Comparison of ENCODE assay signal across 19 cellular contexts in genomic region chr5:177433658-177434217, GRCh38. TPM values are rescaled to one million over a fixed set of nuclear protein-coding genes. Genes with fewer than 3 reads are reported as not detected.
A peak's percentile ranks its signal among the peaks of the same experiment; 100 is the strongest.
DNase-seq lines count a peak whose midpoint lies in the region; ATAC-seq and TF ChIP-seq lines count a peak whose summit lies in the region.
"Had no signal": no experiment of that assay in that cellular context is flagged by ENCODE, and none has a peak within 500 bp of the region (broad histone marks: within the 10 kb centered on the region; RNA-seq: fewer than 3 reads in every experiment).

No MANE protein-coding gene starts in this region.

- intact Hi-C loops in activated naive CD4-positive, alpha-beta T cell treated with anti-CD3 and anti-CD28 coated beads for 36 hours (cut with micrococcal nuclease) = loop anchor here (1.0 kb wide), 1 partner anchor 22 kb away; no protein-coding TSS in a partner anchor
- intact Hi-C loops in natural killer cell (cut with micrococcal nuclease) = no loop called here

- no peak for DNase-seq in activated naive CD4-positive, alpha-beta T cell treated with anti-CD3 and anti-CD28 coated beads for 36 hours
- no peak for DNase-seq in activated naive CD4-positive, alpha-beta T cell treated with Interleukin-2 at 50 U/mL for 16 hours
- DNase-seq in natural killer cell (no peak), ureter (ENCODE audit: low spot score) (no peak), dermis blood vessel endothelial cell (no peak)
- DNase-seq: body of pancreas, Calu3, GF-D8, lower lobe of right lung, NCI-H2029 treated with DMSO at 0.1 percent for 48 hours, NCI-H526, OCI-M1 had no signal

- peaks cover 87% of the 10 kb centered on the region for H3K4me1 Mint-ChIP-seq in activated naive CD4-positive, alpha-beta T cell treated with anti-CD3 and anti-CD28 coated beads for 36 hours (ENCODE audit: low read depth)
- H3K4me1 Mint-ChIP-seq in activated naive CD8-positive, alpha-beta T cell (ENCODE audit: low read depth) = peaks cover 72% of the 10 kb centered on the region
- H3K4me1 Mint-ChIP-seq in natural killer cell = peaks cover 40 to 70% of the 10 kb centered on the region in 2 donors

- CTCF ChIA-PET in activated naive CD4-positive, alpha-beta T cell treated with anti-CD3 and anti-CD28 coated beads for 36 hours (lab: Charles Lee) = interaction anchor here (1.1 to 10.3 kb wide), 6 partner anchors 11 to 43 kb away, joined by 3 to 111 read pairs (median 9); partner anchors contain the start of gene PRR7

- peaks cover 76% of the 10 kb centered on the region for H3K36me3 Mint-ChIP-seq in activated naive CD4-positive, alpha-beta T cell treated with anti-CD3 and anti-CD28 coated beads for 36 hours (ENCODE audit: low read depth)
- H3K36me3 Mint-ChIP-seq in activated naive CD8-positive, alpha-beta T cell = peaks cover 13% of the 10 kb centered on the region
- H3K36me3 Mint-ChIP-seq in natural killer cell = no peaks in the 10 kb centered on the region

- ATAC-seq in natural killer cell = no peak
- ATAC-seq in HG03097 (IDR thresholded peaks at IDR 0.05; ENCODE audit: low FRiP score, unreplicated experiment) = no peak
- ATAC-seq: body of pancreas, lower lobe of right lung had no signal

- H3K27ac Mint-ChIP-seq in activated naive CD4-positive, alpha-beta T cell treated with anti-CD3 and anti-CD28 coated beads for 36 hours = peak overlapping the region; percentile 95
- peak overlapping the region; percentile 93 for H3K27ac Mint-ChIP-seq in activated naive CD8-positive, alpha-beta T cell
- H3K27ac Mint-ChIP-seq in natural killer cell = peak overlapping the region; percentile 94 to 99
- H3K27ac Mint-ChIP-seq: dendritic cell treated with granulocyte-macrophage colony-stimulating factor and Interleukin-4, amounts not matched to agents 40 ng/mL and 50 ng/mL, for 4 days; nephron had no signal

- H3K4me3 Mint-ChIP-seq in activated naive CD4-positive, alpha-beta T cell treated with anti-CD3 and anti-CD28 coated beads for 36 hours = no peak overlapping the region
- H3K4me3 Mint-ChIP-seq in activated naive CD8-positive, alpha-beta T cell = peak overlapping the region; percentile 35
- peak overlapping the region; percentile 55 for H3K4me3 Mint-ChIP-seq in natural killer cell
- H3K4me3 Mint-ChIP-seq: dendritic cell treated with granulocyte-macrophage colony-stimulating factor and Interleukin-4, amounts not matched to agents 40 ng/mL and 50 ng/mL, for 4 days; nephron had no signal

- TF ChIP-seq POLR2A in GM19193 (IDR thresholded peaks at IDR 0.05; ENCODE audit: extremely low read depth, insufficient read depth, insufficient read length) = peak; percentile 17

- H3K27me3 Mint-ChIP-seq in activated naive CD4-positive, alpha-beta T cell treated with anti-CD3 and anti-CD28 coated beads for 36 hours (ENCODE audit: low read depth) = no peaks in the 10 kb centered on the region
- H3K27me3 Mint-ChIP-seq in activated naive CD8-positive, alpha-beta T cell = no peaks in the 10 kb centered on the region
- H3K27me3 Mint-ChIP-seq in natural killer cell (ENCODE audit: low read depth in 2 of 2) = no peaks in the 10 kb centered on the region
- H3K27me3 Mint-ChIP-seq: dendritic cell treated with granulocyte-macrophage colony-stimulating factor and Interleukin-4, amounts not matched to agents 40 ng/mL and 50 ng/mL, for 4 days had no signal

- TF ChIP-seq CTCF in natural killer cell (IDR thresholded peaks at IDR 0.05) = no peak

- no peaks in the 10 kb centered on the region for H3K9me3 Mint-ChIP-seq in activated naive CD4-positive, alpha-beta T cell treated with anti-CD3 and anti-CD28 coated beads for 36 hours
- H3K9me3 Mint-ChIP-seq in activated naive CD8-positive, alpha-beta T cell (ENCODE audit: low read depth) = no peaks in the 10 kb centered on the region
- no peaks in the 10 kb centered on the region for H3K9me3 Mint-ChIP-seq in natural killer cell
- H3K9me3 Mint-ChIP-seq: dendritic cell treated with granulocyte-macrophage colony-stimulating factor and Interleukin-4, amounts not matched to agents 40 ng/mL and 50 ng/mL, for 4 days; nephron had no signal

RNA-seq across cellular contexts. Expression of gene GRK6, which starts 7.3 kb away (rescaled TPM):
- total RNA-seq in activated naive CD4-positive, alpha-beta T cell treated with anti-CD3 and anti-CD28 coated beads for 36 hours = 100 to 1,000 TPM; 117 to 133 TPM
- total RNA-seq in natural killer cell = 100 to 1,000 TPM; 173 to 221 (median 190) TPM
- total RNA-seq in ureter = 30.8 TPM
- total RNA-seq in dermis blood vessel endothelial cell = 22.0 and 32.3 TPM in 2 replicates

RNA-seq across cellular contexts. Expression of gene PRR7, which starts 12.9 kb away (rescaled TPM):
- 1 to 10 TPM; 7.4 to 8.2 TPM for total RNA-seq in activated naive CD4-positive, alpha-beta T cell treated with anti-CD3 and anti-CD28 coated beads for 36 hours
- total RNA-seq in natural killer cell (10 to 100 TPM; 21.6 to 27.9 (median 23.3) TPM), ureter (2.6 TPM), dermis blood vessel endothelial cell (4.5 and 4.8 TPM in 2 replicates)

RNA-seq across cellular contexts. Expression of gene F12, which starts 24.4 kb away (rescaled TPM):
- 1 to 10 TPM; 3.2 to 5.4 TPM for total RNA-seq in activated naive CD4-positive, alpha-beta T cell treated with anti-CD3 and anti-CD28 coated beads for 36 hours
- total RNA-seq in natural killer cell (1 to 10 TPM in 1 of 3 donors, under 1 TPM in 2; 0.66 to 1.7 (median 0.93) TPM), ureter (1.3 TPM), dermis blood vessel endothelial cell (0.85 and 1.3 TPM in 2 replicates)

RNA-seq across cellular contexts. Expression of gene PFN3, which starts 33.3 kb away (rescaled TPM):
- total RNA-seq in activated naive CD4-positive, alpha-beta T cell treated with anti-CD3 and anti-CD28 coated beads for 36 hours = not detected
- total RNA-seq in natural killer cell (not detected), ureter (not detected), dermis blood vessel endothelial cell (not detected in 2 replicates)
- total RNA-seq: body of pancreas, Calu3, lower lobe of right lung, pulmonary artery endothelial cell, vagina had no signal

RNA-seq across cellular contexts. Expression of gene DBN1, which starts 39.7 kb away (rescaled TPM):
- 10 to 100 TPM; 20.8 to 22.4 TPM for total RNA-seq in activated naive CD4-positive, alpha-beta T cell treated with anti-CD3 and anti-CD28 coated beads for 36 hours
- 10 to 100 TPM; 13.7 to 25.2 (median 15.0) TPM for total RNA-seq in natural killer cell
- total RNA-seq in ureter = 41.5 TPM
- total RNA-seq in dermis blood vessel endothelial cell = 147 and 157 TPM in 2 replicates
